ENCODE assay signal across 24 cellular contexts in genomic region chr4:16294455-16294854, GRCh38.
DNase-seq lines count a peak whose midpoint lies in the region; ATAC-seq, FAIRE-seq and TF ChIP-seq lines count a peak whose summit lies in the region.
"Had no signal": no experiment of that assay in that cellular context is flagged by ENCODE, and none has a peak within 500 bp of the region (broad histone marks: within the 10 kb centered on the region; RNA-seq: fewer than 3 reads in every experiment).

No MANE protein-coding gene starts in this region.

- TF ChIP-seq POLR2A in uterus (IDR thresholded peaks at IDR 0.05) (no peak), gastrocnemius medialis (IDR thresholded peaks at IDR 0.05) (no peak)

- POLR2A ChIA-PET in AG04449 (lab: Yijun Ruan, JAX), result no interaction called here
- POLR2A ChIA-PET in OCI-LY7 (lab: Charles Lee), result no interaction called here

- H3K9me3 Mint-ChIP-seq in HFFc6, result no peaks in the 10 kb centered on the region
- H3K9me3 Mint-ChIP-seq in astrocyte (ENCODE audit: unreplicated experiment), result no peaks in the 10 kb centered on the region
- H3K9me3 Mint-ChIP-seq: activated CD4-positive, alpha-beta memory T cell treated with anti-CD3 and anti-CD28 coated beads for 36 hours; endodermal cell had no signal

- no peak overlapping the region for H3K4me3 Mint-ChIP-seq in HFFc6
- no peak overlapping the region for H3K4me3 Mint-ChIP-seq in astrocyte (ENCODE audit: unreplicated experiment)
- H3K4me3 Mint-ChIP-seq: activated CD4-positive, alpha-beta memory T cell treated with anti-CD3 and anti-CD28 coated beads for 36 hours; CD14-positive monocyte; endodermal cell; neural crest cell had no signal

- H3K4me1 Mint-ChIP-seq in HFFc6 (ENCODE audit: low read depth) (peaks cover 24% of the 10 kb centered on the region), astrocyte (ENCODE audit: low read depth, unreplicated experiment) (peaks cover 2% of the 10 kb centered on the region)

- no peak overlapping the region for H3K27ac ChIP-seq in astrocyte (ENCODE audit: low read depth, low read length)
- no peak overlapping the region for H3K27ac ChIP-seq in uterus
- H3K27ac ChIP-seq in gastrocnemius medialis, result no peak overlapping the region
- H3K27ac ChIP-seq in OCI-LY7 (ENCODE audit: low read depth, low read length, poor library complexity, severe bottlenecking), result no peak overlapping the region
- H3K27ac ChIP-seq: VCaP had no signal

- H3K36me3 ChIP-seq in astrocyte (ENCODE audit: insufficient read depth, low read length) (no peaks in the 10 kb centered on the region), uterus (no peaks in the 10 kb centered on the region), gastrocnemius medialis (no peaks in the 10 kb centered on the region), OCI-LY7 (ENCODE audit: insufficient read depth, low read length) (no peaks in the 10 kb centered on the region)

- H3K27me3 Mint-ChIP-seq in HFFc6 (ENCODE audit: insufficient read depth) (no peaks in the 10 kb centered on the region), astrocyte (ENCODE audit: low read depth, unreplicated experiment) (no peaks in the 10 kb centered on the region)
- H3K27me3 Mint-ChIP-seq: progenitor cell of endocrine pancreas had no signal

- H2AFZ ChIP-seq in astrocyte (ENCODE audit: low read depth, low read length) (no peak overlapping the region), OCI-LY7 (ENCODE audit: low read length) (no peak overlapping the region)

- no peak for FAIRE-seq in astrocyte (lab: Jason Lieb, UNC)
- FAIRE-seq: frontal cortex, small intestine, urothelium cell line had no signal

- H3K4me3 ChIP-seq in AG04449 (ENCODE audit: low read depth, low read length) (no peak overlapping the region), astrocyte (ENCODE audit: insufficient read depth, low read depth, low read length) (no peak overlapping the region), uterus (no peak overlapping the region), gastrocnemius medialis (no peak overlapping the region), OCI-LY7 (ENCODE audit: low read depth, low read length, poor library complexity, severe bottlenecking) (no peak overlapping the region)

- intact Hi-C loops in uterus (cut with DNase I; ENCODE audit: low total_unique reads), result no loop called here
- intact Hi-C loops in gastrocnemius medialis (cut with DNase I; ENCODE audit: low total_unique reads), result loop anchor here (5.0 kb wide), 1 partner anchor 148 kb away; no protein-coding TSS in a partner anchor
- intact Hi-C loops in OCI-LY7 (cut with micrococcal nuclease; ENCODE audit: unreplicated experiment), result loop anchor here (5.0 to 10.0 kb wide), 2 partner anchors 620 to 1028 kb away; no protein-coding TSS in a partner anchor

- in situ Hi-C loops in gastrocnemius medialis (cut with MboI; ENCODE audit: low sequenced_read_pairs in 4 of 4), result loop anchor here (5.0 to 25.0 kb wide), 5 partner anchors 150 to 1168 kb away; no protein-coding TSS in a partner anchor

- DNase-seq in AG04449 (ENCODE audit: low read depth, low spot score) (peak; percentile 12), HFFc6 (peak; percentile 54), astrocyte (ENCODE audit: low read depth) (peak; percentile 47), iris pigment epithelial cell (ENCODE audit: low read depth) (peak; percentile 48), uterus (no peak), gastrocnemius medialis (no peak), OCI-LY7 (ENCODE audit: low spot score) (no peak)
- DNase-seq: activated CD4-positive, alpha-beta memory T cell treated with anti-CD3 and anti-CD28 coated beads for 36 hours; activated T-cell treated with anti-CD3 and anti-CD28 coated beads for 4 hours; aorta; endodermal cell; HCEC 1CT; MM.1S; NCI-H2081; NCI-H524; small intestine; stimulated activated CD4-positive, alpha-beta T cell treated with anti-CD3 and anti-CD28 coated beads, Interleukin-4, amount 100 ng/mL, for 24 hours had no signal

- H4K20me1 ChIP-seq in astrocyte (ENCODE audit: insufficient read depth, low read length) (no peaks in the 10 kb centered on the region), OCI-LY7 (ENCODE audit: insufficient read depth, low read length) (no peaks in the 10 kb centered on the region)

- H3K9me3 ChIP-seq in astrocyte (ENCODE audit: insufficient read depth, low read depth, low read length), result no peaks in the 10 kb centered on the region
- no peaks in the 10 kb centered on the region for H3K9me3 ChIP-seq in uterus
- no peaks in the 10 kb centered on the region for H3K9me3 ChIP-seq in gastrocnemius medialis
- H3K9me3 ChIP-seq in OCI-LY7 (ENCODE audit: low read length), result no peaks in the 10 kb centered on the region

- no TSS peak for BruUV-seq in OCI-LY7 (replicated peaks; lab: Mats Ljungman, UMichigan)

- no peaks in the 10 kb centered on the region for H3K9me2 ChIP-seq in OCI-LY7 (ENCODE audit: insufficient read depth, low read length)

- CTCF ChIA-PET in AG04449 (lab: Yijun Ruan, JAX) (interaction anchor here (0.9 to 11.6 kb wide), 7 partner anchors 8 to 1176 kb away, joined by 3 to 151 read pairs (median 9); no protein-coding TSS in a partner anchor), OCI-LY7 (lab: Charles Lee; ENCODE audit: unreplicated experiment) (no interaction called here)

- TF ChIP-seq CTCF in AG04449 (IDR thresholded peaks at IDR 0.05; ENCODE audit: insufficient read depth, low read length, missing control alignments), result no peak
- no peak for TF ChIP-seq CTCF in HFFc6 (IDR thresholded peaks at IDR 0.05)
- no peak for TF ChIP-seq CTCF in astrocyte (IDR thresholded peaks at IDR 0.05; ENCODE audit: insufficient read depth, low read depth, low read length)
- no peak for TF ChIP-seq CTCF in uterus (IDR thresholded peaks at IDR 0.05)
- no peak for TF ChIP-seq CTCF in gastrocnemius medialis (IDR thresholded peaks at IDR 0.05 in 4 of 5, conservative IDR thresholded peaks at IDR 0.05 in 1 of 5)
- no peak for TF ChIP-seq CTCF in OCI-LY7 (conservative IDR thresholded peaks at IDR 0.05; ENCODE audit: low read length)

- H3K27ac Mint-ChIP-seq in HFFc6, result no peak overlapping the region
- H3K27ac Mint-ChIP-seq in astrocyte (ENCODE audit: unreplicated experiment), result no peak overlapping the region
- H3K27ac Mint-ChIP-seq: activated CD4-positive, alpha-beta memory T cell treated with anti-CD3 and anti-CD28 coated beads for 36 hours; CD14-positive monocyte; endodermal cell; progenitor cell of endocrine pancreas had no signal

- H3K4me2 ChIP-seq in astrocyte (ENCODE audit: low read length) (no peak overlapping the region), OCI-LY7 (ENCODE audit: low read length) (no peak overlapping the region)

- H3K9ac ChIP-seq in astrocyte (ENCODE audit: low read length), result no peak overlapping the region

- H3K4me1 ChIP-seq in astrocyte (ENCODE audit: insufficient read depth, low read length) (no peaks in the 10 kb centered on the region), uterus (no peaks in the 10 kb centered on the region), gastrocnemius medialis (no peaks in the 10 kb centered on the region), OCI-LY7 (ENCODE audit: insufficient read depth, low read length, poor library complexity, severe bottlenecking) (no peaks in the 10 kb centered on the region)

- no peak for ATAC-seq in gastrocnemius medialis
- no peak for ATAC-seq in HG02885 (IDR thresholded peaks at IDR 0.05; ENCODE audit: poor library complexity, unreplicated experiment)

- H3K36me3 Mint-ChIP-seq in HFFc6 (ENCODE audit: low read depth) (no peaks in the 10 kb centered on the region), astrocyte (ENCODE audit: low read depth, unreplicated experiment) (no peaks in the 10 kb centered on the region)
- H3K36me3 Mint-ChIP-seq: activated CD4-positive, alpha-beta memory T cell treated with anti-CD3 and anti-CD28 coated beads for 36 hours; CD14-positive monocyte had no signal

- no peaks in the 10 kb centered on the region for H3K27me3 ChIP-seq in astrocyte (ENCODE audit: insufficient read depth, low read length)
- H3K27me3 ChIP-seq in uterus, result no peaks in the 10 kb centered on the region
- H3K27me3 ChIP-seq in gastrocnemius medialis, result no peaks in the 10 kb centered on the region

- H3K79me2 ChIP-seq in astrocyte (ENCODE audit: insufficient read depth, low read length), result no peaks in the 10 kb centered on the region
- no peaks in the 10 kb centered on the region for H3K79me2 ChIP-seq in OCI-LY7 (ENCODE audit: insufficient read depth, low read depth, low read length)

Comparison
In these comparisons a context has a peak if more than half of its experiments do, and no peak if none do; other contexts are left out.
1. DNase-seq: peak in AG04449 (single experiment), HFFc6 (single experiment), astrocyte (single experiment) and iris pigment epithelial cell (single experiment); none in uterus (0 of 2), gastrocnemius medialis (0 of 2) and OCI-LY7 (single experiment).